ENCODE assay signal across 26 cellular contexts in the genomic region with DNA sequence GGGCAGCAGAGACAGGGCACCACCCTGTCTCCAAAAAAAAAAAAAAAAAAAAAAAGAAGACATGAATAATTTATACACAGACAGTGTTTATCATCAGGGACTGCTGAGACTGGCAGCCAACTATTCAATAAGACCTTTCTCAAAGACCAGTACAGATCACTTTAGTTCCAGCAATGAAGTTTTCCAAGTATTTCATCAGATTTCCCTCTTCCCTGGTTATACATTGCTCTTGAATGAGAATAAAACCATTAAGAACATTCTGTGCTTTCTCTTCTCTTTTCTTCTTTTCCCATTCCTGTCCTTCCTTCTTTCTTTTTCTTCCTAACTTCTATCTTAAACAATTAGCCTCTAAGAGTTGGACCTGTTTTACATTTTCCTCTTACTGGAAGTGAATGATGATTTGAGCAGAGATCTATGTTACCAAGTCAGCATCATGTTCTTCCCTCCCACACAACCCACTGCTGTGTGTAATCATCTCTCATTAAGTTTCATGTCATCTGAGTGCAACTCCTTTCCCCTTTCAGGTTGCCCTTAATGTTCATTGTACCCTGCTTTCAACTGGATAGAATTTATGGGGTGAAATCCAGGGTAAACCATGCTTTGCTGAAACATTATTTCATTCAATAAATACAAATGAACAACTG. TPM values are rescaled to one million over a fixed set of nuclear protein-coding genes. Genes with fewer than 3 reads are reported as not detected.
DNase-seq lines count a peak whose midpoint lies in the region; ATAC-seq and TF ChIP-seq lines count a peak whose summit lies in the region.
"Had no signal": no experiment of that assay in that cellular context is flagged by ENCODE, and none has a peak within 500 bp of the region (broad histone marks: within the 10 kb centered on the region; RNA-seq: fewer than 3 reads in every experiment).

No MANE protein-coding gene starts in this region.

- no peak overlapping the region for H3K18ac ChIP-seq in mesenchymal stem cell (ENCODE audit: low read depth in 1 of 2, low read length in 2 of 2)

- no peak for TF ChIP-seq POLR2A in testis (IDR thresholded peaks at IDR 0.05)

- H3K36me3 ChIP-seq in heart right ventricle (no peaks in the 10 kb centered on the region), mesenchymal stem cell (ENCODE audit: control insufficient read depth in 1 of 2, insufficient read depth in 2 of 2, low read depth in 1 of 2, low read length in 2 of 2) (no peaks in the 10 kb centered on the region), upper lobe of right lung (no peaks in the 10 kb centered on the region), testis (ENCODE audit: low read depth, missing control alignments) (no peaks in the 10 kb centered on the region)
- H3K36me3 ChIP-seq: HAP-1 had no signal

- DNase-seq in left ventricle myocardium superior (no peak), heart right ventricle (no peak), mesenchymal stem cell (peak; percentile 6), upper lobe of right lung (no peak), testis (no peak), DMS114 treated with DMSO at 0.1 percent for 48 hours (lab: John Stamatoyannopoulos, UW; ENCODE audit: unreplicated experiment) (no peak)
- DNase-seq: amniotic stem cell; cerebellar nuclear complex; COR-L47; EL; foreskin melanocyte; NCI-H2081 treated with DMSO at 0.1 percent for 48 hours; NCI-H524 treated with DMSO at 0.1 percent for 48 hours; occipital lobe; SHP77; stimulated activated CD4-positive, alpha-beta T cell treated with anti-CD3 and anti-CD28 coated beads, Interleukin-4, amount 100 ng/mL, for 1 hour had no signal

- no peak overlapping the region for H3K23ac ChIP-seq in mesenchymal stem cell (ENCODE audit: low read length in 2 of 2)

- no peaks in the 10 kb centered on the region for H3K79me1 ChIP-seq in mesenchymal stem cell (replicated peaks; ENCODE audit: low read length, poor library complexity, severe bottlenecking)

- H3K9me3 Mint-ChIP-seq in brain, result peaks cover 6 to 21% (median 10%) of the 10 kb centered on the region in 5 experiments
- H3K9me3 Mint-ChIP-seq: activated T-helper 2 cell treated with anti-CD3 and anti-CD28 coated beads, Interferon-gamma antibody, Interleukin-2, Interleukin-4, amounts not matched to agents 10 μg/mL and 5 μg/mL and 100 μg/mL, durations not matched to agents 14 hours and 24 hours and 36 hours had no signal

- peak; percentile 33 for ATAC-seq in left ventricle myocardium superior
- ATAC-seq in heart right ventricle, result no peak
- ATAC-seq in upper lobe of right lung, result peak; percentile 65
- ATAC-seq in HG02678 (IDR thresholded peaks at IDR 0.05; ENCODE audit: unreplicated experiment), result no peak

- no peak overlapping the region for H2BK5ac ChIP-seq in mesenchymal stem cell (ENCODE audit: low read depth, low read length, poor library complexity, severe bottlenecking)

- no peak overlapping the region for H3K27ac ChIP-seq in heart right ventricle
- H3K27ac ChIP-seq in mesenchymal stem cell (ENCODE audit: low read length, poor library complexity, severe bottlenecking), result no peak overlapping the region
- H3K27ac ChIP-seq in upper lobe of right lung, result no peak overlapping the region
- H3K27ac ChIP-seq in testis, result no peak overlapping the region
- H3K27ac ChIP-seq: HL-60, VCaP had no signal

- H3K36me3 Mint-ChIP-seq in brain, result no peaks in the 10 kb centered on the region

- no peak overlapping the region for H2BK12ac ChIP-seq in mesenchymal stem cell (ENCODE audit: low read length in 2 of 2)

- intact Hi-C loops in left ventricle myocardium superior (cut with micrococcal nuclease) (no loop called here), heart right ventricle (cut with DNase I) (no loop called here), upper lobe of right lung (cut with DNase I) (no loop called here), testis (cut with DNase I; ENCODE audit: low total_unique reads) (no loop called here)

- H3K4me3 ChIP-seq in heart right ventricle, result no peak overlapping the region
- H3K4me3 ChIP-seq in mesenchymal stem cell (ENCODE audit: insufficient read depth in 1 of 2, low read depth in 1 of 2, low read length in 2 of 2), result no peak overlapping the region
- no peak overlapping the region for H3K4me3 ChIP-seq in upper lobe of right lung
- no peak overlapping the region for H3K4me3 ChIP-seq in testis
- H3K4me3 ChIP-seq: HAP-1 had no signal

- H3K27ac Mint-ChIP-seq in brain, result peak overlapping the region in 3 of 5 experiments; percentile 43 to 85 (median 65)
- H3K27ac Mint-ChIP-seq: activated T-helper 2 cell treated with anti-CD3 and anti-CD28 coated beads, Interferon-gamma antibody, Interleukin-2, Interleukin-4, amounts not matched to agents 10 μg/mL and 5 μg/mL and 100 μg/mL, durations not matched to agents 14 hours and 24 hours and 36 hours had no signal

- no peak overlapping the region for H4K91ac ChIP-seq in mesenchymal stem cell (ENCODE audit: low read length)

- H4K8ac ChIP-seq in mesenchymal stem cell (ENCODE audit: low read length), result no peak overlapping the region

- H3K27me3 Mint-ChIP-seq in brain, result peaks cover 10% of the 10 kb centered on the region

- H3K9me3 ChIP-seq in heart right ventricle (peaks cover 0 to 12% (median 0%) of the 10 kb centered on the region in 11 donors), mesenchymal stem cell (ENCODE audit: control insufficient read depth, low read length) (no peaks in the 10 kb centered on the region), upper lobe of right lung (no peaks in the 10 kb centered on the region), testis (no peaks in the 10 kb centered on the region)

- no peak overlapping the region for H3K4me2 ChIP-seq in mesenchymal stem cell (ENCODE audit: low read length, poor library complexity, severe bottlenecking)

- H2AFZ ChIP-seq in mesenchymal stem cell (ENCODE audit: low read depth, low read length), result no peak overlapping the region

- peak overlapping the region; percentile 20 for H3K9ac ChIP-seq in mesenchymal stem cell (ENCODE audit: low read length)

- peaks cover 5% of the 10 kb centered on the region for H3K4me1 Mint-ChIP-seq in brain

- peaks cover 0 to 30% (median 3%) of the 10 kb centered on the region in 7 donors for H3K27me3 ChIP-seq in heart right ventricle
- peaks cover 6 to 8% of the 10 kb centered on the region in 2 experiments for H3K27me3 ChIP-seq in mesenchymal stem cell (ENCODE audit: control insufficient read depth in 1 of 2, insufficient read depth in 1 of 2, low read length in 2 of 2)
- H3K27me3 ChIP-seq in upper lobe of right lung, result no peaks in the 10 kb centered on the region
- no peaks in the 10 kb centered on the region for H3K27me3 ChIP-seq in testis

- H3K4me3 Mint-ChIP-seq in brain, result peak overlapping the region in 2 of 5 experiments; percentile 2 to 3
- H3K4me3 Mint-ChIP-seq: IgD-negative memory B cell had no signal

- H2AK5ac ChIP-seq in mesenchymal stem cell (ENCODE audit: low read length, severe bottlenecking), result no peak overlapping the region

- no peaks in the 10 kb centered on the region for H3K4me1 ChIP-seq in heart right ventricle
- H3K4me1 ChIP-seq in mesenchymal stem cell (ENCODE audit: control insufficient read depth, insufficient read depth, low read depth, low read length), result no peaks in the 10 kb centered on the region
- no peaks in the 10 kb centered on the region for H3K4me1 ChIP-seq in upper lobe of right lung
- no peaks in the 10 kb centered on the region for H3K4me1 ChIP-seq in testis
- H3K4me1 ChIP-seq: HAP-1 had no signal

- H2BK15ac ChIP-seq in mesenchymal stem cell (ENCODE audit: low read depth, poor library complexity, severe bottlenecking), result no peak overlapping the region

- no peak overlapping the region for H2BK120ac ChIP-seq in mesenchymal stem cell (ENCODE audit: low read depth, low read length)

- TF ChIP-seq CTCF in heart right ventricle (IDR thresholded peaks at IDR 0.05) (no peak), brain (conservative IDR thresholded peaks at IDR 0.05) (no peak), upper lobe of right lung (IDR thresholded peaks at IDR 0.05) (no peak), testis (IDR thresholded peaks at IDR 0.05) (no peak)

- no peak overlapping the region for H3K4ac ChIP-seq in mesenchymal stem cell (ENCODE audit: low read depth in 1 of 2, low read length in 2 of 2)

- no peak overlapping the region for H3K14ac ChIP-seq in mesenchymal stem cell (ENCODE audit: low read length in 2 of 2)

RNA-seq across cellular contexts. Expression of gene SMIM36, which starts 35.9 kb away (rescaled TPM):
- total RNA-seq in left ventricle myocardium superior, result not detected
- total RNA-seq in heart right ventricle, result not detected
- polyA plus RNA-seq in heart right ventricle, result not detected
- polyA plus RNA-seq in brain (ENCODE audit: insufficient read depth, low read depth, low replicate concordance), result not detected
- polyA plus RNA-seq in mesenchymal stem cell (2013, experiment 1 of 2), result not detected
- polyA plus RNA-seq in mesenchymal stem cell (2013, experiment 2 of 2), result not detected
- total RNA-seq in upper lobe of right lung, result not detected
- 1 to 10 TPM in 1 of 2 donors, under 1 TPM in 1; 0.55 to 9.5 TPM for total RNA-seq in testis
- 26.0 TPM for polyA plus RNA-seq in testis (ENCODE audit: insufficient read depth, low read depth, low replicate concordance)
- total RNA-seq: activated T-helper 2 cell treated with anti-CD3 and anti-CD28 coated beads, Interferon-gamma antibody, Interleukin-2, Interleukin-4, amounts not matched to agents 10 μg/mL and 5 μg/mL and 100 μg/mL, durations not matched to agents 14 hours and 24 hours and 36 hours; mucosa of gallbladder; occipital lobe; subcutaneous adipose tissue; T-helper 1 cell treated with Interleukin-12 subunit alpha and Interleukin-12 subunit beta and Interleukin-4 antibody, amounts not matched to agents 30 ng/mL and 1 ng/mL, for 36 hours had no signal
- polyA plus RNA-seq: IgD-negative memory B cell had no signal

Comparison
In these comparisons a context has a peak if more than half of its experiments do, and no peak if none do; other contexts are left out.
1. ATAC-seq: peak in left ventricle myocardium superior (single experiment) and upper lobe of right lung (single experiment); none in heart right ventricle (0 of 8) and HG02678 (single experiment).